In genomic region chr11:128195057-128195751, GRCh38 we compare ENCODE assay signal across 8 cellular contexts.
A peak's percentile ranks its signal among the peaks of the same experiment; 100 is the strongest.
DNase-seq lines count a peak whose midpoint lies in the region; ATAC-seq, FAIRE-seq and TF ChIP-seq lines count a peak whose summit lies in the region.

No MANE protein-coding gene starts in this region.

- H3K36me3 ChIP-seq in GM12878 (ENCODE audit: control insufficient read depth in 2 of 2, insufficient read depth in 2 of 2, low read length in 1 of 2), result no peaks in the 10 kb centered on the region

- H3K27me3 ChIP-seq in GM12878 (replicated peaks in 1 of 2; ENCODE audit: control insufficient read depth in 2 of 2, insufficient read depth in 2 of 2, low read length in 1 of 2), result peaks cover 0 to 7% of the 10 kb centered on the region in 2 experiments; a peak in 1 of 4 replicates

- H3K4me3 Mint-ChIP-seq in nephron, result no peak overlapping the region

- H3K9ac ChIP-seq in GM12878 (ENCODE audit: control insufficient read depth, insufficient read depth, low read length), result no peak overlapping the region

- WGBS in GM12878 (ENCODE audit: insufficient coverage, insufficient replicate concordance, low lambda C conversion rate, missing lambda C conversion rate), result 33% methylated on average over 6 of the region's 6 CpGs

- H4K20me1 ChIP-seq in GM12878 (ENCODE audit: control insufficient read depth, insufficient read depth), result no peaks in the 10 kb centered on the region

- peak overlapping the region; percentile 12 to 70 (median 13) for H3K27ac Mint-ChIP-seq in nephron

- no peak for TF ChIP-seq RAD21 in GM12878 (IDR thresholded peaks at IDR 0.05; ENCODE audit: insufficient read depth, low read depth, low read length)

- DNase-seq in GM12891 (ENCODE audit: insufficient read length, low spot score) (peak; percentile 4), SKM-1 (lab: John Stamatoyannopoulos, UW; ENCODE audit: unreplicated experiment) (peak; percentile 94), GM12878 (ENCODE audit: low read depth, low spot score) (no peak), cerebellar nuclear complex (lab: John Stamatoyannopoulos, UW) (no peak), NCI-H82 treated with DMSO at 0.1 percent for 48 hours (lab: John Stamatoyannopoulos, UW; ENCODE audit: unreplicated experiment) (no peak)

- no peaks in the 10 kb centered on the region for H3K9me3 ChIP-seq in GM12878 (replicated peaks; ENCODE audit: control insufficient read depth, insufficient read depth, low read length)

- SMC1A ChIA-PET in GM12878 (lab: Charles Lee; ENCODE audit: uncharacterized antibody, unreplicated experiment), result no interaction called here

- POLR2A ChIA-PET in GM12878 (lab: Charles Lee), result no interaction called here

- CTCF ChIA-PET in GM12878 (lab: Yijun Ruan, JAX), result interaction anchor here (0.7 kb wide), 1 partner anchor 704 kb away, joined by 3 read pairs; no protein-coding TSS in a partner anchor

- no peak for TF ChIP-seq EP300 in GM12878 (IDR thresholded peaks at IDR 0.05; ENCODE audit: borderline replicate concordance in 1 of 2, control insufficient read depth in 1 of 2, low read depth in 2 of 2, low read length in 2 of 2)

- no peaks in the 10 kb centered on the region for H3K4me1 ChIP-seq in GM12878 (ENCODE audit: control insufficient read depth, insufficient read depth, low read length)

- H3K4me3 ChIP-seq in GM12878, result no peak overlapping the region

- TF ChIP-seq CTCF in GM12878 (IDR thresholded peaks at IDR 0.05 in 2 of 3, conservative IDR thresholded peaks at IDR 0.05 in 1 of 3; ENCODE audit: control insufficient read depth in 2 of 3, extremely low read depth in 1 of 3, insufficient read depth in 1 of 3, low read depth in 3 of 3, low read length in 3 of 3) (peak in 1 of 3 experiments; percentile 5; a peak in 1 of 6 replicates), nephron (IDR thresholded peaks at IDR 0.05; ENCODE audit: unreplicated experiment in 3 of 3) (peak in 1 of 3 experiments; percentile 17)

- no TSS peak for BruUV-seq in GM12878 (replicated peaks; lab: Mats Ljungman, UMichigan)

- peaks cover 6% of the 10 kb centered on the region for H3K4me1 Mint-ChIP-seq in nephron

- H3K9me3 Mint-ChIP-seq in nephron, result no peaks in the 10 kb centered on the region

- H3K4me2 ChIP-seq in GM12878 (ENCODE audit: control insufficient read depth, insufficient read depth), result no peak overlapping the region

- H2AFZ ChIP-seq in GM12878 (ENCODE audit: control insufficient read depth, low read depth, low read length), result no peak overlapping the region

- TF ChIP-seq POLR2A in GM12891 (IDR thresholded peaks at IDR 0.05; ENCODE audit: low read depth, low read length) (no peak), GM12878 (IDR thresholded peaks at IDR 0.05; ENCODE audit: low read depth, low read length) (no peak)

- intact Hi-C loops in GM12878 (cut with micrococcal nuclease; ENCODE audit: unreplicated experiment), result no loop called here

- FAIRE-seq in GM12891 (lab: Jason Lieb, UNC) (no peak), GM12878 (lab: Jason Lieb, UNC) (no peak)

- RAD21 ChIA-PET in GM12878 (lab: Charles Lee; ENCODE audit: unreplicated experiment), result no interaction called here

- H3K27me3 Mint-ChIP-seq in nephron (ENCODE audit: low read depth), result no peaks in the 10 kb centered on the region

- H3K36me3 Mint-ChIP-seq in nephron (ENCODE audit: low read depth), result no peaks in the 10 kb centered on the region

- ATAC-seq in GM12878 (peak; percentile 41), HG02642 (IDR thresholded peaks at IDR 0.05; ENCODE audit: poor library complexity, unreplicated experiment) (no peak), GM18868 (IDR thresholded peaks at IDR 0.05; ENCODE audit: unreplicated experiment) (no peak)

- H3K27ac ChIP-seq in GM12878 (ENCODE audit: control insufficient read depth, insufficient read depth), result no peak overlapping the region

- H3K79me2 ChIP-seq in GM12878 (ENCODE audit: control insufficient read depth, insufficient read depth, low read length), result no peaks in the 10 kb centered on the region

- in situ Hi-C loops in GM12878 (cut with MboI), result no loop called here

TF ChIP-seq in GM12891, 5 proteins besides CTCF, POLR2A, EP300 and RAD21:
- TF ChIP-seq PAX5 (IDR thresholded peaks at IDR 0.05; ENCODE audit: insufficient read depth, low read length, severe bottlenecking), result no peak
- TF ChIP-seq SPI1 (IDR thresholded peaks at IDR 0.05; ENCODE audit: low read depth, low read length), result 0 out of 2 replicates have a peak, but pooled peaks have one; percentile 26
TF ChIP-seq in GM12891: peak in this region for 1.

TF ChIP-seq in GM12878, 131 proteins besides CTCF, POLR2A, EP300 and RAD21:
- TF ChIP-seq SP1 (IDR thresholded peaks at IDR 0.05; ENCODE audit: low read depth, low read length) (no peak), IRF5 (IDR thresholded peaks at IDR 0.05; ENCODE audit: borderline replicate concordance) (no peak), NFXL1 (IDR thresholded peaks at IDR 0.05; ENCODE audit: borderline replicate concordance) (no peak), KLF5 (IDR thresholded peaks at IDR 0.05; ENCODE audit: partially characterized antibody) (no peak), MAX (IDR thresholded peaks at IDR 0.05; ENCODE audit: low read depth, low read length) (no peak), BCLAF1 (IDR thresholded peaks at IDR 0.05) (no peak), CBFB (IDR thresholded peaks at IDR 0.05; ENCODE audit: low read depth) (no peak), CHD4 (IDR thresholded peaks at IDR 0.05) (no peak), CEBPB (IDR thresholded peaks at IDR 0.05; ENCODE audit: borderline replicate concordance in 1 of 2, low read depth in 2 of 2, low read length in 2 of 2) (no peak), PML (IDR thresholded peaks at IDR 0.05; ENCODE audit: low read length) (no peak), ZNF622 (IDR thresholded peaks at IDR 0.05) (no peak), POLR2AphosphoS2 (IDR thresholded peaks at IDR 0.05; ENCODE audit: low read depth, low read length) (no peak), TAF1 (IDR thresholded peaks at IDR 0.05; ENCODE audit: borderline replicate concordance, low read depth, low read length) (no peak), E4F1 (IDR thresholded peaks at IDR 0.05; ENCODE audit: borderline replicate concordance, partially characterized antibody) (no peak)

Comparison
In these comparisons a context has a peak if more than half of its experiments do, and no peak if none do; other contexts are left out.
1. DNase-seq: peak in GM12891 (single experiment) and SKM-1 (single experiment); none in GM12878 (single experiment), cerebellar nuclear complex (0 of 2) and NCI-H82 treated with DMSO at 0.1 percent for 48 hours (single experiment).